9 cellular contexts compared by ENCODE assay signal in genomic region chr4:174714393-174715211, GRCh38.
DNase-seq lines count a peak whose midpoint lies in the region; ATAC-seq, FAIRE-seq and TF ChIP-seq lines count a peak whose summit lies in the region.
"Had no signal": no experiment of that assay in that cellular context is flagged by ENCODE, and none has a peak within 500 bp of the region (broad histone marks: within the 10 kb centered on the region; RNA-seq: fewer than 3 reads in every experiment).

No MANE protein-coding gene starts in this region.

- TF ChIP-seq RAD21 in H1 (IDR thresholded peaks at IDR 0.05 in 1 of 2, conservative IDR thresholded peaks at IDR 0.05 in 1 of 2; ENCODE audit: low read depth in 2 of 2, low read length in 2 of 2) = peak; percentile 74 to 77

- peaks cover 3% of the 10 kb centered on the region for H3K27me3 Mint-ChIP-seq in activated naive CD8-positive, alpha-beta T cell treated with anti-CD3 and anti-CD28 coated beads, Interleukin-2, amount 50 U/mL, for 24 hours
- peaks cover 7% of the 10 kb centered on the region for H3K27me3 Mint-ChIP-seq in activated naive CD8-positive, alpha-beta T cell treated with anti-CD3 and anti-CD28 coated beads for 36 hours
- peaks cover 2% of the 10 kb centered on the region for H3K27me3 Mint-ChIP-seq in nephron progenitor cell (ENCODE audit: low read depth, poor library complexity)

- TF ChIP-seq CTCF in H1 (IDR thresholded peaks at IDR 0.05; ENCODE audit: control extremely low read depth in 1 of 3, insufficient read depth in 1 of 3, low read depth in 1 of 3, low read length in 3 of 3) (peak; percentile 63 to 75 (median 64)), nephron progenitor cell (IDR thresholded peaks at IDR 0.05) (peak; percentile 77)

- H4K8ac ChIP-seq in H1 (ENCODE audit: extremely low read depth, insufficient read depth, low read length) = no peak overlapping the region

- no peaks in the 10 kb centered on the region for H3K79me2 ChIP-seq in H1 (ENCODE audit: control insufficient read depth in 1 of 2, insufficient read depth in 2 of 2, low read length in 2 of 2)

- H3K23me2 ChIP-seq in H1 (ENCODE audit: low read depth, low read length) = no peaks in the 10 kb centered on the region

- H4K5ac ChIP-seq in H1 (ENCODE audit: insufficient read length, low read depth, low read length) = no peak overlapping the region

- no peaks in the 10 kb centered on the region for H3K27me3 ChIP-seq in H1 (replicated peaks in 1 of 4; ENCODE audit: control insufficient read depth in 3 of 4, extremely low read depth in 1 of 4, insufficient read depth in 3 of 4, low read length in 3 of 4)

- no peak overlapping the region for H3K9ac ChIP-seq in H1 (replicated peaks in 1 of 4; ENCODE audit: extremely low read depth in 1 of 4, low read depth in 3 of 4, low read length in 3 of 4)

- H3K4me3 Mint-ChIP-seq in activated naive CD8-positive, alpha-beta T cell treated with anti-CD3 and anti-CD28 coated beads, Interleukin-2, amount 50 U/mL, for 24 hours = no peak overlapping the region
- H3K4me3 Mint-ChIP-seq in activated naive CD8-positive, alpha-beta T cell treated with anti-CD3 and anti-CD28 coated beads for 36 hours = no peak overlapping the region
- no peak overlapping the region for H3K4me3 Mint-ChIP-seq in nephron progenitor cell
- H3K4me3 Mint-ChIP-seq: immature natural killer cell had no signal

- no peaks in the 10 kb centered on the region for H3K9me3 Mint-ChIP-seq in activated naive CD8-positive, alpha-beta T cell treated with anti-CD3 and anti-CD28 coated beads, Interleukin-2, amount 50 U/mL, for 24 hours
- H3K9me3 Mint-ChIP-seq in activated naive CD8-positive, alpha-beta T cell treated with anti-CD3 and anti-CD28 coated beads for 36 hours = no peaks in the 10 kb centered on the region
- H3K9me3 Mint-ChIP-seq in nephron progenitor cell = no peaks in the 10 kb centered on the region

- no peaks in the 10 kb centered on the region for H4K20me1 ChIP-seq in H1 (replicated peaks in 1 of 2; ENCODE audit: control insufficient read depth in 1 of 2, insufficient read depth in 2 of 2, low read length in 2 of 2)

- no peak overlapping the region for H2BK12ac ChIP-seq in H1 (ENCODE audit: low read depth, low read length)

- TF ChIP-seq POLR2A in H1 (IDR thresholded peaks at IDR 0.05; ENCODE audit: control extremely low read depth in 1 of 2, low read depth in 2 of 2, low read length in 2 of 2) = no peak

- H4K91ac ChIP-seq in H1 (replicated peaks; ENCODE audit: insufficient read length, low read length) = no peak overlapping the region

- no peak overlapping the region for H2BK120ac ChIP-seq in H1 (replicated peaks; ENCODE audit: low read depth, low read length)

- FAIRE-seq in H1 (lab: Jason Lieb, UNC) = peak; percentile 96

- no peaks in the 10 kb centered on the region for H3K79me1 ChIP-seq in H1 (ENCODE audit: low read depth, low read length)

- H3K4me1 ChIP-seq in H1 (replicated peaks in 1 of 4; ENCODE audit: control insufficient read depth in 3 of 4, insufficient read depth in 4 of 4, low read length in 3 of 4) = peaks cover 0 to 4% (median 2%) of the 10 kb centered on the region in 4 experiments; a peak in 1 of 7 replicates

- no peak overlapping the region for H2AK5ac ChIP-seq in H1 (ENCODE audit: low read depth, low read length)

- no peak overlapping the region for H3K27ac ChIP-seq in H1 (ENCODE audit: low read depth, low read length)

- peak; percentile 4 for DNase-seq in activated naive CD8-positive, alpha-beta T cell treated with anti-CD3 and anti-CD28 coated beads, Interleukin-2, amount 50 U/mL, for 24 hours
- no peak for DNase-seq in activated naive CD8-positive, alpha-beta T cell treated with anti-CD3 and anti-CD28 coated beads for 36 hours
- DNase-seq in OCI-M1 (lab: John Stamatoyannopoulos, UW) (peak; percentile 87), H1 (ENCODE audit: low read depth in 1 of 2, low spot score in 2 of 2) (peak; percentile 10 to 60), nephron progenitor cell (peak; percentile 50), mesenteric fat pad (ENCODE audit: low spot score) (no peak)

- H3K4me3 ChIP-seq in H1 (ENCODE audit: extremely low read depth in 1 of 4, insufficient read depth in 2 of 4, low read depth in 3 of 4, low read length in 4 of 4) = no peak overlapping the region

- WGBS in H1 (ENCODE audit: extremely low coverage in 1 of 2, insufficient coverage in 1 of 2, insufficient read length in 1 of 2, insufficient replicate concordance in 2 of 2, low coverage in 1 of 2, low lambda C conversion rate in 2 of 2, missing lambda C conversion rate in 1 of 2), 2 experiments = 59% methylated on average over 8 of the region's 8 CpGs; no CpG with 5 or more reads in 1 of the 2 experiments

- TF ChIP-seq EP300 in H1 (IDR thresholded peaks at IDR 0.05; ENCODE audit: borderline replicate concordance in 1 of 2, low read depth in 2 of 2, low read length in 2 of 2) = no peak

- POLR2A ChIA-PET in H1 (lab: Charles Lee; ENCODE audit: partially characterized antibody) = no interaction called here

- no peak overlapping the region for H2AFZ ChIP-seq in H1 (ENCODE audit: low read length)

- H3K27ac Mint-ChIP-seq in activated naive CD8-positive, alpha-beta T cell treated with anti-CD3 and anti-CD28 coated beads, Interleukin-2, amount 50 U/mL, for 24 hours = no peak overlapping the region
- H3K27ac Mint-ChIP-seq in activated naive CD8-positive, alpha-beta T cell treated with anti-CD3 and anti-CD28 coated beads for 36 hours = no peak overlapping the region
- no peak overlapping the region for H3K27ac Mint-ChIP-seq in nephron progenitor cell
- H3K27ac Mint-ChIP-seq: immature natural killer cell had no signal

- H3K4me2 ChIP-seq in H1 (ENCODE audit: insufficient read depth in 1 of 2, low read depth in 2 of 2, low read length in 2 of 2) = no peak overlapping the region

- H3K18ac ChIP-seq in H1 (ENCODE audit: extremely low read depth, low read length) = no peak overlapping the region

- ATAC-seq in activated naive CD8-positive, alpha-beta T cell treated with anti-CD3 and anti-CD28 coated beads, Interleukin-2, amount 50 U/mL, for 24 hours = no peak
- ATAC-seq in GM19463 (IDR thresholded peaks at IDR 0.05; ENCODE audit: unreplicated experiment) (peak; percentile 96), HG03439 (IDR thresholded peaks at IDR 0.05; ENCODE audit: unreplicated experiment) (peak; percentile 92)

- no peak overlapping the region for H2BK20ac ChIP-seq in H1 (ENCODE audit: low read length)

- no peak overlapping the region for H3K14ac ChIP-seq in H1 (ENCODE audit: insufficient read length)

- H2BK5ac ChIP-seq in H1 (ENCODE audit: low read depth, low read length) = no peak overlapping the region

- H3K4ac ChIP-seq in H1 (replicated peaks; ENCODE audit: insufficient read length, low read depth, low read length) = no peak overlapping the region

- H3K23ac ChIP-seq in H1 (ENCODE audit: insufficient read length) = no peak overlapping the region

- CTCF ChIA-PET in H1 (lab: Charles Lee; ENCODE audit: partially characterized antibody) = interaction anchor here (0.6 to 3.6 kb wide), 26 partner anchors 10 to 594 kb away, joined by 3 to 12 read pairs (median 4); no protein-coding TSS in a partner anchor

- no peaks in the 10 kb centered on the region for H3K36me3 Mint-ChIP-seq in activated naive CD8-positive, alpha-beta T cell treated with anti-CD3 and anti-CD28 coated beads, Interleukin-2, amount 50 U/mL, for 24 hours (ENCODE audit: low read depth)
- H3K36me3 Mint-ChIP-seq in activated naive CD8-positive, alpha-beta T cell treated with anti-CD3 and anti-CD28 coated beads for 36 hours = no peaks in the 10 kb centered on the region
- no peaks in the 10 kb centered on the region for H3K36me3 Mint-ChIP-seq in nephron progenitor cell (ENCODE audit: low read depth)
- H3K36me3 Mint-ChIP-seq: immature natural killer cell had no signal

- no peaks in the 10 kb centered on the region for H3K9me3 ChIP-seq in H1 (ENCODE audit: insufficient read depth in 2 of 2, low read depth in 1 of 2, low read length in 1 of 2)

- H3K56ac ChIP-seq in H1 (replicated peaks; ENCODE audit: insufficient read length, low read depth, low read length) = no peak overlapping the region

- no peak overlapping the region for H2BK15ac ChIP-seq in H1 (ENCODE audit: low read length)

- H3K36me3 ChIP-seq in H1 (ENCODE audit: control insufficient read depth in 2 of 4, insufficient read depth in 4 of 4, low read length in 3 of 4) = no peaks in the 10 kb centered on the region

- H3K4me1 Mint-ChIP-seq in activated naive CD8-positive, alpha-beta T cell treated with anti-CD3 and anti-CD28 coated beads, Interleukin-2, amount 50 U/mL, for 24 hours = no peaks in the 10 kb centered on the region
- no peaks in the 10 kb centered on the region for H3K4me1 Mint-ChIP-seq in activated naive CD8-positive, alpha-beta T cell treated with anti-CD3 and anti-CD28 coated beads for 36 hours
- H3K4me1 Mint-ChIP-seq in nephron progenitor cell = no peaks in the 10 kb centered on the region
- H3K4me1 Mint-ChIP-seq: immature natural killer cell had no signal

TF ChIP-seq in H1, 55 proteins besides CTCF, POLR2A, EP300 and RAD21 (continues in another document):
- TF ChIP-seq ATF2 (IDR thresholded peaks at IDR 0.05; ENCODE audit: low read length) = no peak
- no peak for TF ChIP-seq SUZ12 (IDR thresholded peaks at IDR 0.05; ENCODE audit: low read length)
- TF ChIP-seq HDAC2 (IDR thresholded peaks at IDR 0.05; ENCODE audit: borderline replicate concordance in 1 of 2, low read depth in 2 of 2, low read length in 2 of 2) = no peak
- TF ChIP-seq POLR2AphosphoS5 (IDR thresholded peaks at IDR 0.05; ENCODE audit: low read depth, low read length) = no peak
- TF ChIP-seq CBX5 (IDR thresholded peaks at IDR 0.05; ENCODE audit: low read depth, low read length) = no peak
- TF ChIP-seq CEBPB (IDR thresholded peaks at IDR 0.05; ENCODE audit: low read depth, low read length) = no peak
- TF ChIP-seq TAF1 (IDR thresholded peaks at IDR 0.05; ENCODE audit: low read depth, low read length) = no peak
- no peak for TF ChIP-seq EZH2 (IDR thresholded peaks at IDR 0.05; ENCODE audit: low read depth, low read length, severe bottlenecking)
- TF ChIP-seq RXRA (IDR thresholded peaks at IDR 0.05; ENCODE audit: insufficient read depth, low read depth, low read length) = no peak
- TF ChIP-seq GTF2F1 (IDR thresholded peaks at IDR 0.05; ENCODE audit: borderline replicate concordance, low read depth, low read length) = no peak
- no peak for TF ChIP-seq RBBP5 (IDR thresholded peaks at IDR 0.05; ENCODE audit: borderline replicate concordance, low read depth, low read length)

Comparison
In these comparisons a context has a peak if more than half of its experiments do, and no peak if none do; other contexts are left out.
1. DNase-seq: peak in activated naive CD8-positive, alpha-beta T cell treated with anti-CD3 and anti-CD28 coated beads, Interleukin-2, amount 50 U/mL, for 24 hours (single experiment), OCI-M1 (single experiment), H1 (2 of 2) and nephron progenitor cell (single experiment); none in activated naive CD8-positive, alpha-beta T cell treated with anti-CD3 and anti-CD28 coated beads for 36 hours (single experiment) and mesenteric fat pad (single experiment).